ENCODE assay signal across 10 cellular contexts in genomic region chr6:1770435-1770843, GRCh38.
DNase-seq lines count a peak whose midpoint lies in the region; ATAC-seq and TF ChIP-seq lines count a peak whose summit lies in the region.
"Had no signal": no experiment of that assay in that cellular context is flagged by ENCODE, and none has a peak within 500 bp of the region (broad histone marks: within the 10 kb centered on the region; RNA-seq: fewer than 3 reads in every experiment).

No MANE protein-coding gene starts in this region.

- H4K5ac ChIP-seq in H9 (ENCODE audit: insufficient read length, low read depth, low read length): no peak overlapping the region

- no peaks in the 10 kb centered on the region for H3K79me1 ChIP-seq in H9 (ENCODE audit: insufficient read depth, low read depth, low read length, poor library complexity, severe bottlenecking)

- peaks cover 0 to 7% (median 1%) of the 10 kb centered on the region in 3 donors for H3K36me3 Mint-ChIP-seq in CD8-positive, alpha-beta memory T cell
- H3K36me3 Mint-ChIP-seq in H9 (ENCODE audit: insufficient read depth in 1 of 3, low read depth in 3 of 3): no peaks in the 10 kb centered on the region; a peak in 1 of 7 replicates
- H3K36me3 Mint-ChIP-seq in activated CD8-positive, alpha-beta T cell treated with anti-CD3 and anti-CD28 coated beads, Interleukin-2, amount 10 ng/mL, durations not matched to agents 7 days and 5 days (ENCODE audit: low read depth): peaks cover 3% of the 10 kb centered on the region

- H2AFZ ChIP-seq in H9 (ENCODE audit: low read length): no peak overlapping the region

- TF ChIP-seq CTCF in H9 (conservative IDR thresholded peaks at IDR 0.05) (no peak), coronary artery (IDR thresholded peaks at IDR 0.05) (no peak)

- no peak overlapping the region for H3K4ac ChIP-seq in H9 (ENCODE audit: low read depth, low read length)

- H2BK20ac ChIP-seq in H9 (ENCODE audit: low read depth, low read length, poor library complexity, severe bottlenecking): no peak overlapping the region

- no peak overlapping the region for H2AK5ac ChIP-seq in H9 (ENCODE audit: insufficient read length, low read length)

- peak overlapping the region; percentile 10 for H3K4me3 ChIP-seq in CD8-positive, alpha-beta memory T cell (ENCODE audit: low read length)
- H3K4me3 ChIP-seq in coronary artery: no peak overlapping the region
- H3K4me3 ChIP-seq: skin epidermis had no signal

- H3K4me1 ChIP-seq in CD8-positive, alpha-beta memory T cell (ENCODE audit: insufficient read depth, low read length): peaks cover 18% of the 10 kb centered on the region
- no peaks in the 10 kb centered on the region; the same call in 1 of the 2 replicates for H3K4me1 ChIP-seq in H9 (ENCODE audit: insufficient read depth, low read length)

- H3K56ac ChIP-seq in H9 (ENCODE audit: insufficient read length, low read depth, low read length): no peak overlapping the region

- peak; percentile 94 for ATAC-seq in activated CD8-positive, alpha-beta T cell treated with anti-CD3 and anti-CD28 coated beads, Interleukin-2, amount 10 ng/mL, durations not matched to agents 7 days and 5 days
- ATAC-seq: left cardiac atrium had no signal

- H3K27me3 ChIP-seq in CD8-positive, alpha-beta memory T cell (ENCODE audit: insufficient read depth, low read length, poor library complexity, severe bottlenecking): no peaks in the 10 kb centered on the region
- no peaks in the 10 kb centered on the region for H3K27me3 ChIP-seq in H9 (ENCODE audit: insufficient read depth, low read length)

- H2BK5ac ChIP-seq in H9 (ENCODE audit: insufficient read length, low read length): no peak overlapping the region

- peak overlapping the region; percentile 33 for H3K18ac ChIP-seq in H9 (ENCODE audit: insufficient read length, low read depth, low read length)

- no CpG with 5 or more reads among the region's 7 CpGs for WGBS in H9 (ENCODE audit: extremely low coverage, insufficient read length, low lambda C conversion rate)

- H3K27ac Mint-ChIP-seq in CD8-positive, alpha-beta memory T cell: peak overlapping the region; percentile 14 to 90 (median 78)
- no peak overlapping the region for H3K27ac Mint-ChIP-seq in H9
- H3K27ac Mint-ChIP-seq in activated CD8-positive, alpha-beta T cell treated with anti-CD3 and anti-CD28 coated beads, Interleukin-2, amount 10 ng/mL, durations not matched to agents 7 days and 5 days: peak overlapping the region; percentile 83

- H3K4me2 ChIP-seq in H9 (ENCODE audit: insufficient read depth, insufficient read length, low read length): no peak overlapping the region

- H2BK15ac ChIP-seq in H9 (ENCODE audit: low read depth, low read length): no peak overlapping the region

- H4K20me1 ChIP-seq in H9 (ENCODE audit: control insufficient read depth, insufficient read depth, insufficient read length): no peaks in the 10 kb centered on the region

- no peak overlapping the region; the same call in 1 of the 2 replicates for H3K14ac ChIP-seq in H9 (ENCODE audit: insufficient read depth, low read length)

- H3K9me3 Mint-ChIP-seq in CD8-positive, alpha-beta memory T cell: no peaks in the 10 kb centered on the region
- H3K9me3 Mint-ChIP-seq in H9: no peaks in the 10 kb centered on the region
- H3K9me3 Mint-ChIP-seq in activated CD8-positive, alpha-beta T cell treated with anti-CD3 and anti-CD28 coated beads, Interleukin-2, amount 10 ng/mL, durations not matched to agents 7 days and 5 days (ENCODE audit: insufficient read depth): no peaks in the 10 kb centered on the region

- peaks cover 43 to 68% (median 63%) of the 10 kb centered on the region in 3 donors for H3K4me1 Mint-ChIP-seq in CD8-positive, alpha-beta memory T cell
- peaks cover 5 to 9% of the 10 kb centered on the region in 2 experiments; a peak in 3 of 4 replicates for H3K4me1 Mint-ChIP-seq in H9
- peaks cover 58% of the 10 kb centered on the region for H3K4me1 Mint-ChIP-seq in activated CD8-positive, alpha-beta T cell treated with anti-CD3 and anti-CD28 coated beads, Interleukin-2, amount 10 ng/mL, durations not matched to agents 7 days and 5 days (ENCODE audit: low read depth)

- POLR2A ChIA-PET in CD8-positive, alpha-beta memory T cell (lab: Charles Lee): no interaction called here
- POLR2A ChIA-PET in activated CD8-positive, alpha-beta T cell treated with anti-CD3 and anti-CD28 coated beads, Interleukin-2, amount 10 ng/mL, durations not matched to agents 7 days and 5 days (lab: Charles Lee): no interaction called here

- no peak overlapping the region for H4K8ac ChIP-seq in H9 (replicated peaks; ENCODE audit: insufficient read length, low read depth, low read length)

- H3K36me3 ChIP-seq in CD8-positive, alpha-beta memory T cell (ENCODE audit: insufficient read depth, low read length): no peaks in the 10 kb centered on the region

- H3K9ac ChIP-seq in H9 (ENCODE audit: extremely low read depth, insufficient read length, low read length): no peak overlapping the region

- no peak overlapping the region for H3T11ph ChIP-seq in H9 (ENCODE audit: low read length)

- H3K9me3 ChIP-seq in CD8-positive, alpha-beta memory T cell (ENCODE audit: low read length): no peaks in the 10 kb centered on the region
- H3K9me3 ChIP-seq in H9 (ENCODE audit: control insufficient read depth, low read depth, low read length): no peaks in the 10 kb centered on the region

- H4K91ac ChIP-seq in H9 (ENCODE audit: insufficient read length, low read depth, low read length): no peak overlapping the region

- peak overlapping the region in 6 of 7 donors; percentile 69 to 85 (median 81) for H3K4me3 Mint-ChIP-seq in CD8-positive, alpha-beta memory T cell
- H3K4me3 Mint-ChIP-seq in H9: no peak overlapping the region
- H3K4me3 Mint-ChIP-seq in activated CD8-positive, alpha-beta T cell treated with anti-CD3 and anti-CD28 coated beads, Interleukin-2, amount 10 ng/mL, durations not matched to agents 7 days and 5 days: peak overlapping the region; percentile 61

- H3K27ac ChIP-seq in CD8-positive, alpha-beta memory T cell (ENCODE audit: low read depth, low read length): no peak overlapping the region
- no peak overlapping the region for H3K27ac ChIP-seq in H9 (ENCODE audit: insufficient read length, low read depth, low read length)
- no peak overlapping the region for H3K27ac ChIP-seq in coronary artery
- H3K27ac ChIP-seq: skin epidermis had no signal

- no peaks in the 10 kb centered on the region for H3K79me2 ChIP-seq in H9 (ENCODE audit: insufficient read depth, low read length)

- H2BK120ac ChIP-seq in H9 (ENCODE audit: low read depth, low read length, poor library complexity, severe bottlenecking): no peak overlapping the region

- no peaks in the 10 kb centered on the region for H3K23me2 ChIP-seq in H9 (ENCODE audit: insufficient read length, low read depth, low read length, poor library complexity, severe bottlenecking)

- no peak overlapping the region for H2BK12ac ChIP-seq in H9 (ENCODE audit: insufficient read length, low read depth, low read length)

- H3K27me3 Mint-ChIP-seq in CD8-positive, alpha-beta memory T cell: no peaks in the 10 kb centered on the region
- no peaks in the 10 kb centered on the region for H3K27me3 Mint-ChIP-seq in H9 (ENCODE audit: low read depth)
- H3K27me3 Mint-ChIP-seq in activated CD8-positive, alpha-beta T cell treated with anti-CD3 and anti-CD28 coated beads, Interleukin-2, amount 10 ng/mL, durations not matched to agents 7 days and 5 days (ENCODE audit: low read depth): peaks cover 7% of the 10 kb centered on the region

- CTCF ChIA-PET in CD8-positive, alpha-beta memory T cell (lab: Charles Lee): no interaction called here
- CTCF ChIA-PET in activated CD8-positive, alpha-beta T cell treated with anti-CD3 and anti-CD28 coated beads, Interleukin-2, amount 10 ng/mL, durations not matched to agents 7 days and 5 days (lab: Charles Lee): interaction anchor here (1.2 to 1.7 kb wide), 2 partner anchors 14 to 27 kb away, joined by 4 to 5 read pairs; no protein-coding TSS in a partner anchor

- no peak overlapping the region for H3K23ac ChIP-seq in H9 (ENCODE audit: insufficient read length, low read depth, low read length)

- DNase-seq in CD8-positive, alpha-beta memory T cell: peak in 3 of 5 donors; percentile 46 to 62 (median 46)
- DNase-seq in H9 (no peak), kidney glomerular epithelial cell (lab: John Stamatoyannopoulos, UW) (peak; percentile 65), NCI-H1694 treated with DMSO at 0.1 percent for 48 hours (lab: John Stamatoyannopoulos, UW) (no peak), coronary artery (ENCODE audit: low spot score) (no peak), DMS153 treated with DMSO at 0.1 percent for 48 hours (lab: John Stamatoyannopoulos, UW; ENCODE audit: unreplicated experiment) (no peak), glomerular visceral epithelial cell (ENCODE audit: extremely low spot score) (no peak)
- DNase-seq in activated CD8-positive, alpha-beta T cell treated with anti-CD3 and anti-CD28 coated beads, Interleukin-2, amount 10 ng/mL, durations not matched to agents 7 days and 5 days: peak; percentile 77
- DNase-seq: left cardiac atrium had no signal

Comparison
In these comparisons a context has a peak if more than half of its experiments do, and no peak if none do; other contexts are left out.
1. DNase-seq: peak in CD8-positive, alpha-beta memory T cell (3 of 5), activated CD8-positive, alpha-beta T cell treated with anti-CD3 and anti-CD28 coated beads, Interleukin-2, amount 10 ng/mL, durations not matched to agents 7 days and 5 days (single experiment) and kidney glomerular epithelial cell (single experiment); none in H9 (single experiment), NCI-H1694 treated with DMSO at 0.1 percent for 48 hours (single experiment), coronary artery (single experiment), DMS153 treated with DMSO at 0.1 percent for 48 hours (single experiment) and glomerular visceral epithelial cell (single experiment).
2. H3K27ac Mint-ChIP-seq: peak in CD8-positive, alpha-beta memory T cell (8 of 8) and activated CD8-positive, alpha-beta T cell treated with anti-CD3 and anti-CD28 coated beads, Interleukin-2, amount 10 ng/mL, durations not matched to agents 7 days and 5 days (single experiment); none in H9 (0 of 3).
3. H3K4me3 Mint-ChIP-seq: peak in CD8-positive, alpha-beta memory T cell (6 of 7) and activated CD8-positive, alpha-beta T cell treated with anti-CD3 and anti-CD28 coated beads, Interleukin-2, amount 10 ng/mL, durations not matched to agents 7 days and 5 days (single experiment); none in H9 (0 of 2).